In the genomic region with DNA sequence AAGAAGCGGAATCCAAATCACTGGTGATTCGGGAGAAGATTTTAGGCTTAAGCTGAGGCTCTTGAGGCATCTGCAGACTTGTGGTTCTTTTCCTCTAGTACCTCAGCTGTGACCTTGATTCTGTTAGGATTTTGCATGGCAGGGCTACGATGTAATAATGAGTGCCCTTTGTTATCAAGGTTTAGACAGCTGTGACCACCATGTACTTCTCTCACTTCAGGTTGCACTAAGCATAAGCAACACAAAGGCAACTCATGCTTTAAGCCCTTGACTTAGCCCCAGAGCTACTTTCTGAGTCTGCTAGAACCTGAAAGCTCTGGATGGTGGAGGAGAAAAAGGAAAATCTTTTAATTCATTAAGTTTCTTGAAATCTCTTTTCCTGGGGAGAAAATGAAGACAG, we compare ENCODE assay signal across 23 cellular contexts.
"Had no signal": no experiment of that assay in that cellular context is flagged by ENCODE, and none has a peak within 500 bp of the region (broad histone marks: within the 10 kb centered on the region; RNA-seq: fewer than 3 reads in every experiment).

No MANE protein-coding gene starts in this region.

- H3K27me3 ChIP-seq: adrenal gland had no signal

- H3K27ac ChIP-seq: adrenal gland, KMS-11, PC-9 had no signal

- H3K27ac Mint-ChIP-seq: activated CD8-positive, alpha-beta T cell treated with anti-CD3 and anti-CD28 coated beads, Interleukin-2, amount 10 ng/mL, durations not matched to agents 7 days and 5 days; activated naive CD8-positive, alpha-beta T cell treated with anti-CD3 and anti-CD28 coated beads, Interleukin-2, amount 10 ng/mL, durations not matched to agents 7 days and 5 days; T-helper 1 cell treated with Interleukin-12 subunit alpha and Interleukin-12 subunit beta and Interleukin-4 antibody, amounts not matched to agents 30 μg/mL and 1 μg/mL, for 36 hours had no signal

- H3K9ac ChIP-seq: KMS-11 had no signal

- H3K9me3 ChIP-seq: adrenal gland had no signal

- H3K9me3 Mint-ChIP-seq: activated naive CD8-positive, alpha-beta T cell treated with anti-CD3 and anti-CD28 coated beads, Interleukin-2, amount 10 ng/mL, durations not matched to agents 7 days and 5 days had no signal

- H3K36me3 ChIP-seq: adrenal gland had no signal

- DNase-seq: activated CD4-positive, alpha-beta T cell treated with anti-CD3 and anti-CD28 coated beads for 48 hours; activated CD4-positive, alpha-beta T cell treated with anti-CD3 and anti-CD28 coated beads, Interleukin-2, amount 50 U/mL, for 4 hours; activated CD4-positive, CD25-positive, alpha-beta regulatory T cell treated with anti-CD3 and anti-CD28 coated beads, Interleukin-2, amount 50 U/mL, for 72 hours; activated CD8-positive, alpha-beta memory T cell treated with anti-CD3 and anti-CD28 coated beads, Interleukin-2, amount 50 U/mL, for 48 hours; activated CD8-positive, alpha-beta T cell treated with anti-CD3 and anti-CD28 coated beads, Interleukin-2, amount 10 ng/mL, durations not matched to agents 7 days and 5 days; activated naive CD4-positive, alpha-beta T cell treated with anti-CD3 and anti-CD28 coated beads, Interleukin-2, amount 50 U/mL, for 16 hours; activated naive CD8-positive, alpha-beta T cell treated with anti-CD3 and anti-CD28 coated beads, Interleukin-2, amount 10 ng/mL, durations not matched to agents 7 days and 5 days; activated T-cell treated with anti-CD3 and anti-CD28 coated beads, Interleukin-2, amount 50 U/mL, for 1 hour; adrenal gland; anterior cingulate cortex; cerebellar nuclear complex; NCI-H1092; NCI-H1417; NCI-H187; NCI-H2081; NCI-H2171 treated with DMSO at 0.1 percent for 48 hours; NCI-H226; NCI-H510A treated with DMSO at 0.1 percent for 48 hours; NCI-H774; NK-92 treated with Interleukin-12 subunit alpha and Interleukin-12 subunit beta, amount 100 ng/mL, for 24 hours; PC-9 had no signal

- H3K4me1 Mint-ChIP-seq: activated naive CD8-positive, alpha-beta T cell treated with anti-CD3 and anti-CD28 coated beads, Interleukin-2, amount 10 ng/mL, durations not matched to agents 7 days and 5 days had no signal

- H3K4me3 ChIP-seq: adrenal gland, PC-9 had no signal

- H3K4me1 ChIP-seq: adrenal gland had no signal

- H3K27me3 Mint-ChIP-seq: activated naive CD8-positive, alpha-beta T cell treated with anti-CD3 and anti-CD28 coated beads, Interleukin-2, amount 10 ng/mL, durations not matched to agents 7 days and 5 days had no signal

- H2AFZ ChIP-seq: PC-9 had no signal

- H3K4me2 ChIP-seq: KMS-11, PC-9 had no signal

- H3K36me3 Mint-ChIP-seq: activated naive CD8-positive, alpha-beta T cell treated with anti-CD3 and anti-CD28 coated beads, Interleukin-2, amount 10 ng/mL, durations not matched to agents 7 days and 5 days had no signal

- H3K4me3 Mint-ChIP-seq: activated CD8-positive, alpha-beta T cell treated with anti-CD3 and anti-CD28 coated beads, Interleukin-2, amount 10 ng/mL, durations not matched to agents 7 days and 5 days; activated naive CD8-positive, alpha-beta T cell treated with anti-CD3 and anti-CD28 coated beads, Interleukin-2, amount 10 ng/mL, durations not matched to agents 7 days and 5 days; T-helper 1 cell treated with Interleukin-12 subunit alpha and Interleukin-12 subunit beta and Interleukin-4 antibody, amounts not matched to agents 30 μg/mL and 1 μg/mL, for 36 hours had no signal
